ENCODE assay signal across 15 cellular contexts in the genomic region with DNA sequence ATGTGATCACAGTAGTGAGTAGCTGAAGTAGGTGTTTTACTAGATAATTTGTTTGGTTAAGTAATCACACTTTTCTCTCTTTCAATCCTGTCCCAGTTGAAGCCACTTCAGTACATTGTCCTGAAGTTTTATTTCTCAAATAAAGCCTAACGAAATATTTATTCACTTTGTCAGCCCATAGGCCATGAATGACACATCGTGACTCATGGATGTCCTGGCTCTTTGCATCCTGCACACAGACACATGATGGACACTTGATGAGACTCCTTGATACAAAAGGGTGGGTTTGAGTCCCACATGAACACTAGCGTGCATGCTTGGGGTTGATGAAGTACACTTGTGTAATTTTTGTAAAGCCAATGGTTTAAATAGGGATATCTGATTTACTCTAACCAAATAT. TPM values are rescaled to one million over a fixed set of nuclear protein-coding genes. Genes with fewer than 3 reads are reported as not detected.
A peak's percentile ranks its signal among the peaks of the same experiment; 100 is the strongest.
DNase-seq lines count a peak whose midpoint lies in the region; ATAC-seq, FAIRE-seq and TF ChIP-seq lines count a peak whose summit lies in the region.
"Had no signal": no experiment of that assay in that cellular context is flagged by ENCODE, and none has a peak within 500 bp of the region (broad histone marks: within the 10 kb centered on the region; RNA-seq: fewer than 3 reads in every experiment).

No MANE protein-coding gene starts in this region.

- 0% methylated on average over 3 of the region's 3 CpGs for WGBS in A549 (ENCODE audit: missing lambda C conversion rate)
- 48% methylated on average over 3 of the region's 3 CpGs for WGBS in SK-N-SH (ENCODE audit: low lambda C conversion rate)

- H3K4me2 ChIP-seq in A549 (peak overlapping the region; percentile 66), HCT116 (ENCODE audit: low read length) (peak overlapping the region; percentile 71), SK-N-SH (peak overlapping the region; percentile 46)

- CTCF ChIA-PET in A549 (lab: Yijun Ruan, JAX) (interaction anchor here (1.0 to 1.4 kb wide), 2 partner anchors 18 to 130 kb away, joined by 3 read pairs; no protein-coding TSS in a partner anchor), HCT116 (lab: Charles Lee) (interaction anchor here (0.9 kb wide), 1 partner anchor 201 kb away, joined by 3 read pairs; no protein-coding TSS in a partner anchor), SK-N-SH (lab: Yijun Ruan, JAX) (interaction anchor here (0.6 kb wide), 1 partner anchor 139 kb away, joined by 3 read pairs; no protein-coding TSS in a partner anchor)

- H3K27me3 ChIP-seq in HCT116 (ENCODE audit: insufficient read depth, low read length): no peaks in the 10 kb centered on the region
- no peaks in the 10 kb centered on the region for H3K27me3 ChIP-seq in SK-N-SH (ENCODE audit: insufficient read depth)
- H3K27me3 ChIP-seq: adrenal gland had no signal

- FAIRE-seq in A549 (lab: Jason Lieb, UNC): peak; percentile 61

- DNase-seq in A549 (ENCODE audit: low read depth in 1 of 2, low spot score in 1 of 2): peak; percentile 68 to 84
- peak; percentile 80 for DNase-seq in HCT116 (ENCODE audit: low read depth, low spot score)
- DNase-seq in SK-N-SH: no peak
- DNase-seq in fibroblast of peridontal ligament (ENCODE audit: extremely low read depth): peak; percentile 80
- DNase-seq in NCI-H2081 (lab: John Stamatoyannopoulos, UW): no peak
- DNase-seq in COLO668 (lab: John Stamatoyannopoulos, UW; ENCODE audit: unreplicated experiment): no peak
- no peak for DNase-seq in GM13977 (ENCODE audit: low spot score)
- DNase-seq: adrenal gland; AML-193; left ventricle myocardium inferior; NCI-H69; nucleus accumbens; stimulated activated CD4-positive, alpha-beta T cell treated with anti-CD3 and anti-CD28 coated beads, Interleukin-1b, Interleukin-23, amount 100 ng/mL, for 48 hours; T-helper 2 cell had no signal

- H2AFZ ChIP-seq in HCT116 (ENCODE audit: low read depth, low read length, poor library complexity, severe bottlenecking): peak overlapping the region; percentile 27
- H2AFZ ChIP-seq in SK-N-SH (ENCODE audit: low read depth): no peak overlapping the region

- H3K79me2 ChIP-seq in HCT116 (ENCODE audit: insufficient read depth, low read length): no peaks in the 10 kb centered on the region
- no peaks in the 10 kb centered on the region for H3K79me2 ChIP-seq in SK-N-SH (ENCODE audit: insufficient read depth)

- peaks cover 21% of the 10 kb centered on the region for H3F3A ChIP-seq in SK-N-SH (replicated peaks; ENCODE audit: insufficient read depth)

- no peak for TF ChIP-seq POLR2A in A549 (IDR thresholded peaks at IDR 0.05; ENCODE audit: low read length)
- no peak for TF ChIP-seq POLR2A in HCT116 (IDR thresholded peaks at IDR 0.05; ENCODE audit: borderline replicate concordance, extremely low read depth, insufficient read depth, insufficient read length)

- TF ChIP-seq RAD21 in A549 (conservative IDR thresholded peaks at IDR 0.05 in 1 of 2, IDR thresholded peaks at IDR 0.05 in 1 of 2) (0 out of 5 replicates have a peak, but pooled peaks of 1 of the 2 experiments have one; percentile 16), HCT116 (IDR thresholded peaks at IDR 0.05; ENCODE audit: low read depth) (no peak), SK-N-SH (IDR thresholded peaks at IDR 0.05; ENCODE audit: low read length) (no peak)

- peak overlapping the region; percentile 75 to 81 for H3K27ac ChIP-seq in A549
- H3K27ac ChIP-seq in HCT116 (ENCODE audit: low read depth, low read length): peak overlapping the region; percentile 54; the same call in 1 of the 2 replicates
- peak overlapping the region in 1 of 2 experiments; percentile 78; a peak in 3 of 4 replicates for H3K27ac ChIP-seq in SK-N-SH (ENCODE audit: low read depth in 2 of 2, low read length in 1 of 2)
- H3K27ac ChIP-seq: adrenal gland, left ventricle myocardium inferior had no signal

- POLR2A ChIA-PET in A549 (lab: Yijun Ruan, JAX) (interaction anchor here (1.1 kb wide), 1 partner anchor 17 kb away, joined by 3 read pairs; no protein-coding TSS in a partner anchor), HCT116 (lab: Charles Lee) (interaction anchor here (0.7 kb wide), 1 partner anchor 11 kb away, joined by 3 read pairs; no protein-coding TSS in a partner anchor), SK-N-SH (lab: Yijun Ruan, JAX) (no interaction called here)

- in situ Hi-C loops in GM13977 (cut with MboI; ENCODE audit: low pct_unique_long_range_greater_than_20kb, low sequenced_read_pairs, unreplicated experiment): no loop called here

- intact Hi-C loops in HCT116 (cut with micrococcal nuclease): no loop called here

- H3K36me3 ChIP-seq in HCT116 (ENCODE audit: control insufficient read depth in 1 of 2, insufficient read depth in 2 of 2, low read length in 2 of 2) (no peaks in the 10 kb centered on the region), SK-N-SH (replicated peaks in 1 of 2; ENCODE audit: control insufficient read depth in 1 of 2, insufficient read depth in 2 of 2, low read length in 1 of 2) (no peaks in the 10 kb centered on the region)
- H3K36me3 ChIP-seq: adrenal gland, left ventricle myocardium inferior had no signal

- TF ChIP-seq EP300 in A549 (IDR thresholded peaks at IDR 0.05) (peak; percentile 27 to 52; a peak in 2 of 5 replicates), SK-N-SH (IDR thresholded peaks at IDR 0.05; ENCODE audit: borderline replicate concordance in 1 of 2, low read depth in 1 of 2, low read length in 1 of 2) (peak in 1 of 2 experiments; percentile 25; a peak in 1 of 4 replicates)

- RAD21 ChIA-PET in HCT116 (lab: Charles Lee; ENCODE audit: low non-redundant PET in 1 of 2, low total read pairs in 2 of 2, uncharacterized antibody in 2 of 2, unreplicated experiment in 2 of 2): no interaction called here

- H3K4me1 ChIP-seq in A549 (peaks cover 59% of the 10 kb centered on the region), HCT116 (ENCODE audit: control insufficient read depth in 1 of 2, insufficient read depth in 2 of 2, low read length in 2 of 2) (peaks cover 39 to 73% of the 10 kb centered on the region in 2 experiments), SK-N-SH (ENCODE audit: control insufficient read depth in 1 of 2, insufficient read depth in 2 of 2, low read depth in 1 of 2, low read length in 1 of 2) (peaks cover 0 to 18% of the 10 kb centered on the region in 2 experiments)
- H3K4me1 ChIP-seq: adrenal gland, left ventricle myocardium inferior had no signal

- no peaks in the 10 kb centered on the region for H4K20me1 ChIP-seq in HCT116 (ENCODE audit: insufficient read depth)
- H4K20me1 ChIP-seq in SK-N-SH (ENCODE audit: insufficient read depth): no peaks in the 10 kb centered on the region

- H3K9ac ChIP-seq in HCT116 (ENCODE audit: low read length): peak overlapping the region; percentile 39
- H3K9ac ChIP-seq in SK-N-SH: peak overlapping the region; percentile 47; the same call in 1 of the 2 replicates

- H3K9me2 ChIP-seq in HCT116 (ENCODE audit: insufficient read depth): no peaks in the 10 kb centered on the region
- H3K9me2 ChIP-seq in SK-N-SH: no peaks in the 10 kb centered on the region

- H3K4me3 ChIP-seq in A549 (no peak overlapping the region), HCT116 (replicated peaks in 1 of 2; ENCODE audit: low read depth in 1 of 2, low read length in 2 of 2) (peak overlapping the region in 1 of 2 experiments; percentile 6; a peak in 2 of 4 replicates), SK-N-SH (ENCODE audit: low read depth in 2 of 2, low read length in 1 of 2) (no peak overlapping the region)
- H3K4me3 ChIP-seq: adrenal gland, left ventricle myocardium inferior had no signal

- ATAC-seq in A549 (peak; percentile 68 to 75), HCT116 (peak; percentile 53), HG03139 (IDR thresholded peaks at IDR 0.05; ENCODE audit: unreplicated experiment) (no peak)

- TF ChIP-seq CTCF in A549 (IDR thresholded peaks at IDR 0.05): no peak
- no peak for TF ChIP-seq CTCF in HCT116 (IDR thresholded peaks at IDR 0.05 in 2 of 3, conservative IDR thresholded peaks at IDR 0.05 in 1 of 3; ENCODE audit: borderline replicate concordance in 1 of 3, insufficient read depth in 1 of 3, low read depth in 2 of 3, low read length in 2 of 3)
- TF ChIP-seq CTCF in SK-N-SH (IDR thresholded peaks at IDR 0.05): no peak
- TF ChIP-seq CTCF in GM13977 (IDR thresholded peaks at IDR 0.05; ENCODE audit: extremely low read depth, insufficient read depth, missing control alignments): no peak

- no TSS peak for BruUV-seq in HCT116 (replicated peaks; lab: Mats Ljungman, UMichigan)

- H3K9me3 ChIP-seq in A549 (no peaks in the 10 kb centered on the region), HCT116 (ENCODE audit: control insufficient read depth in 1 of 2, insufficient read depth in 1 of 2, low read depth in 1 of 2, low read length in 2 of 2) (no peaks in the 10 kb centered on the region), SK-N-SH (no peaks in the 10 kb centered on the region)
- H3K9me3 ChIP-seq: adrenal gland, left ventricle myocardium inferior had no signal

TF ChIP-seq in A549, 52 proteins besides CTCF, POLR2A, EP300 and RAD21 (continues in another document):
- TF ChIP-seq CHD4 (IDR thresholded peaks at IDR 0.05; ENCODE audit: borderline replicate concordance): no peak
- TF ChIP-seq JUNB (IDR thresholded peaks at IDR 0.05): peak; percentile 93
- no peak for TF ChIP-seq ZNF302 (CRISPR knock-in tag; IDR thresholded peaks at IDR 0.05)
- no peak for TF ChIP-seq HOXA7 (CRISPR knock-in tag; IDR thresholded peaks at IDR 0.05)

TF ChIP-seq in HCT116, 20 proteins besides CTCF, POLR2A, EP300 and RAD21 (continues in another document):
- TF ChIP-seq MAX (IDR thresholded peaks at IDR 0.05) (peak; percentile 75), EZH2 (IDR thresholded peaks at IDR 0.05) (no peak), ELF1 (IDR thresholded peaks at IDR 0.05; ENCODE audit: borderline replicate concordance, low read depth) (no peak)

TF ChIP-seq in SK-N-SH, 30 proteins besides CTCF, POLR2A, EP300 and RAD21 (continues in another document):
- TF ChIP-seq FOSL2 (IDR thresholded peaks at IDR 0.05; ENCODE audit: borderline replicate concordance, low read depth) (peak; percentile 91), SIN3A (IDR thresholded peaks at IDR 0.05; ENCODE audit: borderline replicate concordance, low read depth, low read length) (no peak)

RNA-seq across cellular contexts. Expression of gene LAMC2, which starts 22.8 kb away (rescaled TPM):
- polyA plus RNA-seq in A549 (2011; rRNA removed): 24.1 and 27.1 TPM in 2 replicates
- polyA plus RNA-seq in A549 (2012; cell fraction: cytosol; rRNA removed): 4.7 and 5.7 TPM in 2 replicates
- 14.6 and 17.1 TPM in 2 replicates for polyA plus RNA-seq in A549 (2012; cell fraction: nucleus; rRNA removed)
- polyA plus RNA-seq in A549 (2017; fragmentation: RNase III; extraction: RNeasy Plus Mini Kit Qiagen cat#74134 plus additional on column Dnase treatment): 8.5 to 11.4 TPM (median 9.6 TPM) in 3 replicates
- 23.6 and 28.6 TPM in 2 replicates for polyA minus RNA-seq in A549 (2011; rRNA and poly(A)+ RNA removed)
- total RNA-seq in HCT116 (2021; ENCODE audit: unreplicated experiment): 22.2 TPM
- polyA plus RNA-seq in HCT116 (2012): 43.6 and 44.3 TPM in 2 replicates
- polyA plus RNA-seq in SK-N-SH (2012; rRNA removed): 0.15 and 0.16 TPM in 2 replicates
- 0.04 and 0.07 TPM in 2 replicates for polyA plus RNA-seq in SK-N-SH (2012; cell fraction: cytosol; rRNA removed)
- polyA plus RNA-seq in SK-N-SH (2012; cell fraction: nucleus; rRNA removed): 0.23 and 0.48 TPM in 2 replicates

Comparison
In these comparisons a context has a peak if more than half of its experiments do, and no peak if none do; other contexts are left out.
1. DNase-seq: peak in A549 (2 of 2), HCT116 (single experiment) and fibroblast of peridontal ligament (single experiment); none in SK-N-SH (single experiment), NCI-H2081 (0 of 2), COLO668 (single experiment) and GM13977 (single experiment).
2. Of the 12 proteins assayed by ChIP-seq in both A549 and SK-N-SH: peak only in A549: MAX and RCOR1; only in SK-N-SH: PBX3; in both: FOSL2; in neither: 6; mixed calls (peak in some experiments, not most) for 2.
3. Peak in every context shown above with its lines, with median percentiles within 50 percentile points of each other: H3K4me2 ChIP-seq.